In genomic region chr3:17747184-17747889, GRCh38 we compare ENCODE assay signal across 8 cellular contexts. TPM values are rescaled to one million over a fixed set of nuclear protein-coding genes. Genes with fewer than 3 reads are reported as not detected.
DNase-seq lines count a peak whose midpoint lies in the region; ATAC-seq and TF ChIP-seq lines count a peak whose summit lies in the region.

No MANE protein-coding gene starts in this region.

- H4K5ac ChIP-seq in IMR-90 (ENCODE audit: low read depth, low read length) = no peak overlapping the region

- no peaks in the 10 kb centered on the region for H3K9me1 ChIP-seq in IMR-90 (ENCODE audit: insufficient read depth, low read length)

- no peak overlapping the region for H4K8ac ChIP-seq in IMR-90 (ENCODE audit: low read depth in 2 of 2, low read length in 2 of 2)

- no peak overlapping the region for H2BK120ac ChIP-seq in IMR-90 (ENCODE audit: low read depth, low read length)

- no peak overlapping the region for H3K4me3 ChIP-seq in IMR-90 (ENCODE audit: insufficient read depth, low read depth, low read length)
- H3K4me3 ChIP-seq in Peyer's patch = no peak overlapping the region
- H3K4me3 ChIP-seq in body of pancreas = no peak overlapping the region

- no peak overlapping the region for H4K91ac ChIP-seq in IMR-90 (ENCODE audit: insufficient read depth, low read depth, low read length)

- H3K27me3 ChIP-seq in IMR-90 (ENCODE audit: control insufficient read depth, insufficient read depth, low read length) (no peaks in the 10 kb centered on the region; the same call in 1 of the 2 replicates), Peyer's patch (no peaks in the 10 kb centered on the region), body of pancreas (no peaks in the 10 kb centered on the region)

- H3K4me3 Mint-ChIP-seq in nephron = peak overlapping the region in 1 of 3 experiments; percentile 14

- no peak overlapping the region for H3K4ac ChIP-seq in IMR-90 (ENCODE audit: low read depth, low read length)

- no peaks in the 10 kb centered on the region for H3K4me1 ChIP-seq in IMR-90 (ENCODE audit: control insufficient read depth, insufficient read depth, low read length)
- H3K4me1 ChIP-seq in Peyer's patch = peaks cover 0 to 16% (median 0%) of the 10 kb centered on the region in 4 donors
- peaks cover 10% of the 10 kb centered on the region for H3K4me1 ChIP-seq in body of pancreas

- ATAC-seq in GM18907 (IDR thresholded peaks at IDR 0.05; ENCODE audit: unreplicated experiment) (peak; percentile 68), HG02610 (IDR thresholded peaks at IDR 0.05; ENCODE audit: unreplicated experiment) (peak; percentile 74), IMR-90 (ENCODE audit: low read depth) (no peak), omental fat pad (ENCODE audit: low FRiP score) (no peak), body of pancreas (no peak)

- H3K9ac ChIP-seq in IMR-90 (ENCODE audit: low read depth, low read length) = no peak overlapping the region

- H3K27ac ChIP-seq in IMR-90 (ENCODE audit: insufficient read depth, low read length) = no peak overlapping the region
- peak overlapping the region in 1 of 4 donors; percentile 69 for H3K27ac ChIP-seq in Peyer's patch
- no peak overlapping the region for H3K27ac ChIP-seq in body of pancreas

- in situ Hi-C loops in IMR-90 (cut with MboI; ENCODE audit: low sequenced_read_pairs) = no loop called here

- peaks cover 7% of the 10 kb centered on the region for H3K27me3 Mint-ChIP-seq in nephron (ENCODE audit: low read depth)

- DNase-seq in IMR-90 (no peak), Peyer's patch (no peak), omental fat pad (ENCODE audit: low spot score) (no peak), COR-L47 (lab: John Stamatoyannopoulos, UW) (no peak), body of pancreas (no peak)

- TF ChIP-seq RAD21 in IMR-90 (IDR thresholded peaks at IDR 0.05; ENCODE audit: low read length) = no peak

- no peak overlapping the region for H3K23ac ChIP-seq in IMR-90 (ENCODE audit: low read depth, low read length)

- H3K18ac ChIP-seq in IMR-90 (ENCODE audit: low read depth, low read length) = no peak overlapping the region

- no CpG with 5 or more reads among the region's 6 CpGs for WGBS in IMR-90 (ENCODE audit: extremely low coverage in 2 of 2, insufficient read length in 1 of 2), 2 experiments
- WGBS in body of pancreas, 2 donors = 87 to 95% methylated on average over 6 of the region's 6 CpGs

- TF ChIP-seq POLR2A in IMR-90 (IDR thresholded peaks at IDR 0.05; ENCODE audit: low read depth, low read length) = no peak
- no peak for TF ChIP-seq POLR2A in Peyer's patch (IDR thresholded peaks at IDR 0.05)
- TF ChIP-seq POLR2A in body of pancreas (IDR thresholded peaks at IDR 0.05) = no peak

- no TSS peak for BruUV-seq in IMR-90 (replicated peaks; lab: Mats Ljungman, UMichigan)

- no peak overlapping the region for H3K14ac ChIP-seq in IMR-90 (replicated peaks; ENCODE audit: low read depth, low read length)

- H3K36me3 ChIP-seq in IMR-90 (ENCODE audit: control insufficient read depth, insufficient read depth, low read length) (no peaks in the 10 kb centered on the region), Peyer's patch (no peaks in the 10 kb centered on the region), body of pancreas (replicated peaks in 1 of 2; ENCODE audit: insufficient read depth in 1 of 2, low read depth in 2 of 2) (no peaks in the 10 kb centered on the region)

- POLR2A ChIA-PET in IMR-90 (lab: Charles Lee; ENCODE audit: unreplicated experiment) = no interaction called here

- no peak overlapping the region for H2BK15ac ChIP-seq in IMR-90 (ENCODE audit: low read depth, low read length)

- no peak overlapping the region for H3K56ac ChIP-seq in IMR-90 (ENCODE audit: extremely low read depth, insufficient read depth, low read length)

- H2AK5ac ChIP-seq in IMR-90 (ENCODE audit: low read depth, low read length) = no peak overlapping the region

- H3K36me3 Mint-ChIP-seq in nephron (ENCODE audit: low read depth) = no peaks in the 10 kb centered on the region

- H3K79me1 ChIP-seq in IMR-90 (ENCODE audit: low read depth in 1 of 2, low read length in 2 of 2) = no peaks in the 10 kb centered on the region

- no peak for TF ChIP-seq CTCF in IMR-90 (conservative IDR thresholded peaks at IDR 0.05; ENCODE audit: low read depth, low read length)
- no peak for TF ChIP-seq CTCF in nephron (IDR thresholded peaks at IDR 0.05; ENCODE audit: unreplicated experiment in 3 of 3)
- TF ChIP-seq CTCF in Peyer's patch (IDR thresholded peaks at IDR 0.05) = no peak
- no peak for TF ChIP-seq CTCF in omental fat pad (IDR thresholded peaks at IDR 0.05)
- no peak for TF ChIP-seq CTCF in body of pancreas (IDR thresholded peaks at IDR 0.05)

- no peak overlapping the region for H3K4me2 ChIP-seq in IMR-90 (ENCODE audit: low read depth, low read length)

- intact Hi-C loops in IMR-90 (cut with micrococcal nuclease) = loop anchor here (10.0 kb wide), 1 partner anchor 493 kb away; no protein-coding TSS in a partner anchor
- intact Hi-C loops in body of pancreas (cut with DNase I) = no loop called here

- H3K4me1 Mint-ChIP-seq in nephron = peaks cover 43% of the 10 kb centered on the region

- H2BK5ac ChIP-seq in IMR-90 (ENCODE audit: low read depth, low read length, poor library complexity, severe bottlenecking) = no peak overlapping the region

- H3K27ac Mint-ChIP-seq in nephron = peak overlapping the region in 2 of 3 experiments; percentile 4 to 70

- H3K9me3 Mint-ChIP-seq in nephron = peaks cover 2% of the 10 kb centered on the region

- H3K9me3 ChIP-seq in IMR-90 (ENCODE audit: control insufficient read depth, insufficient read depth, low read length) (no peaks in the 10 kb centered on the region), Peyer's patch (no peaks in the 10 kb centered on the region), body of pancreas (no peaks in the 10 kb centered on the region)

- H4K20me1 ChIP-seq in IMR-90 (ENCODE audit: insufficient read depth, low read length) = no peaks in the 10 kb centered on the region

- peak overlapping the region; percentile 9 for H2AK9ac ChIP-seq in IMR-90 (replicated peaks; ENCODE audit: low read depth, low read length, poor library complexity)

- no peak overlapping the region for H2AFZ ChIP-seq in IMR-90 (replicated peaks; ENCODE audit: low read length, poor library complexity)

- dilution Hi-C loops in IMR-90 (cut with HindIII; ENCODE audit: low sequenced_read_pairs, unreplicated experiment) = no loop called here

- CTCF ChIA-PET in IMR-90 (lab: Yijun Ruan, JAX) = interaction anchor here (0.5 kb wide), 1 partner anchor 377 kb away, joined by 3 read pairs; no protein-coding TSS in a partner anchor

- no peak overlapping the region for H2BK20ac ChIP-seq in IMR-90 (ENCODE audit: low read depth, low read length)

TF ChIP-seq in IMR-90, 13 proteins besides CTCF, POLR2A, EP300 and RAD21:
- TF ChIP-seq FOS (IDR thresholded peaks at IDR 0.05; ENCODE audit: low read depth, low read length) = no peak
- TF ChIP-seq CHD1 (IDR thresholded peaks at IDR 0.05; ENCODE audit: low read depth, low read length) = no peak
- no peak for TF ChIP-seq CEBPB (IDR thresholded peaks at IDR 0.05; ENCODE audit: low read depth, low read length)
- TF ChIP-seq RCOR1 (IDR thresholded peaks at IDR 0.05; ENCODE audit: insufficient replicate concordance, low read length) = no peak
- TF ChIP-seq BHLHE40 (IDR thresholded peaks at IDR 0.05; ENCODE audit: low read depth, low read length) = no peak
- no peak for TF ChIP-seq MXI1 (IDR thresholded peaks at IDR 0.05; ENCODE audit: borderline replicate concordance, low read depth, low read length)
- TF ChIP-seq NFE2L2 (IDR thresholded peaks at IDR 0.05; ENCODE audit: low read depth, low read length) = no peak
- TF ChIP-seq SMC3 (IDR thresholded peaks at IDR 0.05; ENCODE audit: low read depth, low read length) = no peak
- no peak for TF ChIP-seq RFX5 (IDR thresholded peaks at IDR 0.05; ENCODE audit: low read depth, low read length)
- TF ChIP-seq, protein P1, sequence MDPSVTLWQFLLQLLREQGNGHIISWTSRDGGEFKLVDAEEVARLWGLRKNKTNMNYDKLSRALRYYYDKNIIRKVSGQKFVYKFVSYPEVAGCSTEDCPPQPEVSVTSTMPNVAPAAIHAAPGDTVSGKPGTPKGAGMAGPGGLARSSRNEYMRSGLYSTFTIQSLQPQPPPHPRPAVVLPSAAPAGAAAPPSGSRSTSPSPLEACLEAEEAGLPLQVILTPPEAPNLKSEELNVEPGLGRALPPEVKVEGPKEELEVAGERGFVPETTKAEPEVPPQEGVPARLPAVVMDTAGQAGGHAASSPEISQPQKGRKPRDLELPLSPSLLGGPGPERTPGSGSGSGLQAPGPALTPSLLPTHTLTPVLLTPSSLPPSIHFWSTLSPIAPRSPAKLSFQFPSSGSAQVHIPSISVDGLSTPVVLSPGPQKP (IDR thresholded peaks at IDR 0.05; ENCODE audit: borderline replicate concordance, low read depth, low read length) = no peak
- no peak for TF ChIP-seq MAZ (IDR thresholded peaks at IDR 0.05; ENCODE audit: borderline replicate concordance, low read depth, low read length)
- TF ChIP-seq MAFK (IDR thresholded peaks at IDR 0.05; ENCODE audit: low read depth, low read length) = no peak
- TF ChIP-seq, protein P2, sequence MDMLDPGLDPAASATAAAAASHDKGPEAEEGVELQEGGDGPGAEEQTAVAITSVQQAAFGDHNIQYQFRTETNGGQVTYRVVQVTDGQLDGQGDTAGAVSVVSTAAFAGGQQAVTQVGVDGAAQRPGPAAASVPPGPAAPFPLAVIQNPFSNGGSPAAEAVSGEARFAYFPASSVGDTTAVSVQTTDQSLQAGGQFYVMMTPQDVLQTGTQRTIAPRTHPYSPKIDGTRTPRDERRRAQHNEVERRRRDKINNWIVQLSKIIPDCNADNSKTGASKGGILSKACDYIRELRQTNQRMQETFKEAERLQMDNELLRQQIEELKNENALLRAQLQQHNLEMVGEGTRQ (IDR thresholded peaks at IDR 0.05; ENCODE audit: low read depth, low read length) = no peak

RNA-seq across cellular contexts. Expression of gene TBC1D5, which starts 4.9 kb away (rescaled TPM):
- 53.6 and 57.0 TPM in 2 replicates for total RNA-seq in IMR-90 (2012; rRNA removed)
- 16.1 and 16.4 TPM in 2 replicates for polyA plus RNA-seq in IMR-90 (2012; rRNA removed)
- polyA plus RNA-seq in IMR-90 (2012; cell fraction: cytosol; rRNA removed) = 5.3 and 6.8 TPM in 2 replicates
- 5.7 and 10.8 TPM in 2 replicates for polyA plus RNA-seq in IMR-90 (2012; cell fraction: nucleus; rRNA removed; ENCODE audit: low replicate concordance)
- total RNA-seq in Peyer's patch = 100 to 1,000 TPM in 1 of 4 donors, 10 to 100 TPM in 3; 29.2 to 114 (median 53.4) TPM
- total RNA-seq in omental fat pad = 10 to 100 TPM; 56.8 to 92.5 (median 74.8) TPM
- total RNA-seq in body of pancreas = 10 to 100 TPM; 46.8 to 71.1 TPM

Comparison
In these comparisons a context has a peak if more than half of its experiments do, and no peak if none do; other contexts are left out.
1. ATAC-seq: peak in GM18907 (single experiment) and HG02610 (single experiment); none in IMR-90 (single experiment), omental fat pad (single experiment) and body of pancreas (single experiment).